In genomic region chr3:69201658-69202057, GRCh38 we compare ENCODE assay signal across 17 cellular contexts.
DNase-seq lines count a peak whose midpoint lies in the region; ATAC-seq and TF ChIP-seq lines count a peak whose summit lies in the region.
"Had no signal": no experiment of that assay in that cellular context is flagged by ENCODE, and none has a peak within 500 bp of the region (broad histone marks: within the 10 kb centered on the region; RNA-seq: fewer than 3 reads in every experiment).

No MANE protein-coding gene starts in this region.

- WGBS in mammary epithelial cell (ENCODE audit: low coverage, missing lambda C conversion rate), result 91% methylated on average over 9 of the region's 10 CpGs
- 63 to 76% methylated on average over 9 to 10 of the region's 10 CpGs for WGBS in transverse colon (ENCODE audit: low coverage in 1 of 2), 2 donors

- dilution Hi-C loops in mammary epithelial cell (cut with HindIII; ENCODE audit: low sequenced_read_pairs), result no loop called here

- intact Hi-C loops in MCF 10A (cut with micrococcal nuclease), result loop anchor here (5.0 kb wide), 1 partner anchor 119 kb away; the partner anchor contains the start of genes ARL6IP5 and UBA3
- intact Hi-C loops in mammary epithelial cell (cut with micrococcal nuclease), result no loop called here
- intact Hi-C loops in transverse colon (cut with DNase I; ENCODE audit: low total_unique reads), result no loop called here

- H3K27ac ChIP-seq in mammary epithelial cell (ENCODE audit: insufficient read depth, low read depth, low read length) (no peak overlapping the region), transverse colon (peak overlapping the region; percentile 72 to 88 (median 80))
- H3K27ac ChIP-seq: ovary had no signal

- no peaks in the 10 kb centered on the region for H3K27me3 Mint-ChIP-seq in MCF 10A (ENCODE audit: insufficient read depth, unreplicated experiment)
- H3K27me3 Mint-ChIP-seq: activated CD4-positive, alpha-beta memory T cell treated with anti-CD3 and anti-CD28 coated beads for 36 hours; stimulated activated naive CD8-positive, alpha-beta T cell treated with anti-CD3 and anti-CD28 coated beads, Interleukin-15, amount 100 ng/mL, for 72 hours had no signal

- H3K9ac ChIP-seq in mammary epithelial cell (ENCODE audit: insufficient read depth, low read length), result no peak overlapping the region

- H3K4me3 ChIP-seq in mammary epithelial cell (replicated peaks in 1 of 3; ENCODE audit: insufficient read depth in 1 of 3, low read depth in 2 of 3, low read length in 3 of 3) (no peak overlapping the region), transverse colon (no peak overlapping the region)
- H3K4me3 ChIP-seq: ovary had no signal

- peaks cover 17% of the 10 kb centered on the region for H3K36me3 Mint-ChIP-seq in MCF 10A (ENCODE audit: insufficient read depth, unreplicated experiment)

- peak; percentile 74 for ATAC-seq in left lobe of liver
- ATAC-seq in GM18867 (IDR thresholded peaks at IDR 0.05; ENCODE audit: unreplicated experiment), result no peak
- ATAC-seq in GM21717 (IDR thresholded peaks at IDR 0.05; ENCODE audit: unreplicated experiment), result no peak
- ATAC-seq: activated naive CD4-positive, alpha-beta T cell treated with anti-CD3 and anti-CD28 coated beads, Interleukin-2, amount 50 U/mL, for 72 hours; activated T-cell treated with anti-CD3 and anti-CD28 coated beads, Interleukin-2, amount 50 U/mL, for 4 hours; stimulated activated naive CD8-positive, alpha-beta T cell treated with anti-CD3 and anti-CD28 coated beads, Interleukin-15, amount 100 ng/mL, for 72 hours had no signal

- peaks cover 30% of the 10 kb centered on the region for H3K4me1 ChIP-seq in mammary epithelial cell (ENCODE audit: insufficient read depth, low read length)
- H3K4me1 ChIP-seq in transverse colon, result peaks cover 0 to 30% (median 11%) of the 10 kb centered on the region in 4 donors

- no peaks in the 10 kb centered on the region for H3K79me2 ChIP-seq in mammary epithelial cell (ENCODE audit: insufficient read depth, low read length)

- in situ Hi-C loops in mammary epithelial cell (cut with MboI; ENCODE audit: low sequenced_read_pairs in 2 of 2), result no loop called here
- in situ Hi-C loops in transverse colon (cut with MboI; ENCODE audit: low pct_ligation_motif_present in 1 of 4, low pct_unique_long_range_greater_than_20kb in 1 of 4, low sequenced_read_pairs in 3 of 4), result no loop called here

- H3K4me2 ChIP-seq in mammary epithelial cell (ENCODE audit: insufficient read depth, low read depth, low read length), result no peak overlapping the region

- no TSS peak for BruUV-seq in MCF 10A (replicated peaks; lab: Mats Ljungman, UMichigan)
- BruUV-seq in mammary epithelial cell (replicated peaks; lab: Mats Ljungman, UMichigan), result no TSS peak

- no peak for TF ChIP-seq POLR2A in transverse colon (IDR thresholded peaks at IDR 0.05)

- H3K27ac Mint-ChIP-seq in MCF 10A (ENCODE audit: low read depth, unreplicated experiment), result peak overlapping the region; percentile 16
- H3K27ac Mint-ChIP-seq: activated naive CD4-positive, alpha-beta T cell treated with anti-CD3 and anti-CD28 coated beads, Interleukin-2, amount 50 U/mL, for 72 hours; stimulated activated naive CD8-positive, alpha-beta T cell treated with anti-CD3 and anti-CD28 coated beads, Interleukin-15, amount 100 ng/mL, for 72 hours had no signal

- no peaks in the 10 kb centered on the region for H3K9me3 ChIP-seq in mammary epithelial cell (replicated peaks; ENCODE audit: insufficient read depth, low read length)
- no peaks in the 10 kb centered on the region for H3K9me3 ChIP-seq in transverse colon
- H3K9me3 ChIP-seq: ovary had no signal

- no peaks in the 10 kb centered on the region for H4K20me1 ChIP-seq in mammary epithelial cell (ENCODE audit: insufficient read depth, low read length)

- no peak overlapping the region for H3K4me3 Mint-ChIP-seq in MCF 10A (ENCODE audit: unreplicated experiment)
- H3K4me3 Mint-ChIP-seq: activated CD4-positive, alpha-beta memory T cell treated with anti-CD3 and anti-CD28 coated beads for 36 hours had no signal

- no peaks in the 10 kb centered on the region for H3K27me3 ChIP-seq in mammary epithelial cell (ENCODE audit: insufficient read depth, low read length)
- no peaks in the 10 kb centered on the region for H3K27me3 ChIP-seq in transverse colon
- H3K27me3 ChIP-seq: ovary had no signal

- H2AFZ ChIP-seq in mammary epithelial cell (ENCODE audit: low read depth, low read length), result no peak overlapping the region

- no peak for TF ChIP-seq EP300 in transverse colon (IDR thresholded peaks at IDR 0.05; ENCODE audit: low read depth)

- no peaks in the 10 kb centered on the region for H3K9me3 Mint-ChIP-seq in MCF 10A (ENCODE audit: unreplicated experiment)
- H3K9me3 Mint-ChIP-seq: activated CD4-positive, alpha-beta memory T cell treated with anti-CD3 and anti-CD28 coated beads for 36 hours; activated naive CD4-positive, alpha-beta T cell treated with anti-CD3 and anti-CD28 coated beads, Interleukin-2, amount 50 U/mL, for 72 hours; activated T-cell treated with anti-CD3 and anti-CD28 coated beads, Interleukin-2, amount 50 U/mL, for 4 hours; stimulated activated naive CD8-positive, alpha-beta T cell treated with anti-CD3 and anti-CD28 coated beads, Interleukin-15, amount 100 ng/mL, for 72 hours had no signal

- TF ChIP-seq CTCF in MCF 10A (IDR thresholded peaks at IDR 0.05; ENCODE audit: unreplicated experiment) (no peak), mammary epithelial cell (conservative IDR thresholded peaks at IDR 0.05 in 1 of 2, IDR thresholded peaks at IDR 0.05 in 1 of 2; ENCODE audit: extremely low read depth in 1 of 2, insufficient read depth in 1 of 2, low read depth in 1 of 2, low read length in 2 of 2) (no peak), transverse colon (IDR thresholded peaks at IDR 0.05) (no peak)

- CTCF ChIA-PET in MCF 10A (lab: Yijun Ruan, JAX), result interaction anchor here (0.9 to 1.2 kb wide), 5 partner anchors 10 to 470 kb away, joined by 3 to 4 read pairs (median 3); no protein-coding TSS in a partner anchor
- CTCF ChIA-PET in mammary epithelial cell (lab: Charles Lee; ENCODE audit: low non-redundant PET), result no interaction called here

- POLR2A ChIA-PET in MCF 10A (lab: Yijun Ruan, JAX), result interaction anchor here (1.1 to 6.9 kb wide), 4 partner anchors 11 to 538 kb away, joined by 4 to 47 read pairs (median 14); partner anchors contain the start of gene MITF

- H3K36me3 ChIP-seq in mammary epithelial cell (ENCODE audit: insufficient read depth, low read length) (no peaks in the 10 kb centered on the region), transverse colon (peaks cover 0 to 4% (median 0%) of the 10 kb centered on the region in 4 donors)
- H3K36me3 ChIP-seq: ovary had no signal

- H3K4me1 Mint-ChIP-seq in MCF 10A (ENCODE audit: insufficient read depth, unreplicated experiment), result peaks cover 24% of the 10 kb centered on the region

- no peak for DNase-seq in MCF 10A (ENCODE audit: unreplicated experiment)
- DNase-seq in mammary epithelial cell, result no peak
- peak; percentile 91 for DNase-seq in NCI-H748 (lab: John Stamatoyannopoulos, UW; ENCODE audit: unreplicated experiment)
- DNase-seq in left lobe of liver (ENCODE audit: low spot score), result peak; percentile 82
- peak; percentile 53 for DNase-seq in transverse colon
- no peak for DNase-seq in kidney tubule cell (ENCODE audit: low spot score)
- DNase-seq: activated CD4-positive, alpha-beta memory T cell treated with anti-CD3 and anti-CD28 coated beads for 36 hours; activated T-cell treated with anti-CD3 and anti-CD28 coated beads, Interleukin-2, amount 50 U/mL, for 4 hours; GOT3; kidney; ovary; stimulated activated CD4-positive, alpha-beta T cell treated with anti-CD3 and anti-CD28 coated beads, Interleukin-1b, Interleukin-23, amount 100 ng/mL, for 48 hours; stimulated activated naive CD8-positive, alpha-beta T cell treated with anti-CD3 and anti-CD28 coated beads, Interleukin-15, amount 100 ng/mL, for 72 hours; SW 1271 had no signal

Comparison
In these comparisons a context has a peak if more than half of its experiments do, and no peak if none do; other contexts are left out.
1. DNase-seq: peak in NCI-H748 (single experiment), left lobe of liver (single experiment) and transverse colon (single experiment); none in MCF 10A (single experiment), mammary epithelial cell (single experiment) and kidney tubule cell (single experiment).